2 cellular contexts compared by ENCODE assay signal in the genomic region with DNA sequence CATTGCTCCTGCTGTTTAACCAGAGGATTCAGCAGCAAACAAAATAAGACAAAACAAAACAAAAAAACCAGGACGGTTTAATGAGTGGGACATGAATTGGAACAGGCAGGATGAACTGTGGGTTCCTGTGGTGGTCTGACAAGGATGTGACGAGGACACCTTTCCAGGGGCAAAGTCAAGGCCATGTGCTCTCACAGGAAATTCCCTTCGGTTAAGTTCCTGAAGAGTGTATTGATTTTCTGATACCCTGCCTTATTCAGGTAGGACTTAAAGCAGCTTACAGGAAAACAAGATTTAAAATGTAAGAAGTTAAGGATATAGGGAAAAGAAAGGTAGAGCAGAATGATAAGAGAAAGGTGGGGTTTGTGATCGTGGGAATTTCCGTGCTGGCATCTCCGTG.
TF ChIP-seq lines count a peak whose summit lies in the region.

No MANE protein-coding gene starts in this region.

TF ChIP-seq in IMR-90, 13 proteins besides CTCF, POLR2A, EP300 and RAD21:
- TF ChIP-seq ELK1 (IDR thresholded peaks at IDR 0.05; ENCODE audit: borderline replicate concordance, low read depth, low read length): no peak
- TF ChIP-seq SMC3 (IDR thresholded peaks at IDR 0.05; ENCODE audit: low read depth, low read length): no peak
- TF ChIP-seq BHLHE40 (IDR thresholded peaks at IDR 0.05; ENCODE audit: low read depth, low read length): no peak
- TF ChIP-seq MAZ (IDR thresholded peaks at IDR 0.05; ENCODE audit: borderline replicate concordance, low read depth, low read length): no peak
- TF ChIP-seq USF2 (IDR thresholded peaks at IDR 0.05; ENCODE audit: low read depth, low read length): no peak
- no peak for TF ChIP-seq FOS (IDR thresholded peaks at IDR 0.05; ENCODE audit: low read depth, low read length)
- TF ChIP-seq RCOR1 (IDR thresholded peaks at IDR 0.05; ENCODE audit: insufficient replicate concordance, low read length): no peak
- TF ChIP-seq RFX5 (IDR thresholded peaks at IDR 0.05; ENCODE audit: low read depth, low read length): no peak
- no peak for TF ChIP-seq CEBPB (IDR thresholded peaks at IDR 0.05; ENCODE audit: low read depth, low read length)
- TF ChIP-seq MAFK (IDR thresholded peaks at IDR 0.05; ENCODE audit: low read depth, low read length): no peak
- TF ChIP-seq NFE2L2 (IDR thresholded peaks at IDR 0.05; ENCODE audit: low read depth, low read length): no peak
- TF ChIP-seq CHD1 (IDR thresholded peaks at IDR 0.05; ENCODE audit: low read depth, low read length): no peak
- TF ChIP-seq MXI1 (IDR thresholded peaks at IDR 0.05; ENCODE audit: borderline replicate concordance, low read depth, low read length): no peak

TF ChIP-seq in HepG2, 621 proteins besides CTCF, POLR2A, EP300 and RAD21 (continues in another document):
- no peak for TF ChIP-seq CREB1 (IDR thresholded peaks at IDR 0.05)
- 0 out of 2 replicates have a peak, but pooled peaks have one; percentile 32 for TF ChIP-seq CREB1 (CRISPR knock-in tag; IDR thresholded peaks at IDR 0.05)
- no peak; the same call in 1 of the 2 replicates for TF ChIP-seq ZNF788 (CRISPR knock-in tag; IDR thresholded peaks at IDR 0.05; ENCODE audit: borderline replicate concordance)
- TF ChIP-seq ZNF256 (CRISPR knock-in tag; conservative IDR thresholded peaks at IDR 0.05): no peak
- peak; percentile 95 for TF ChIP-seq BCL6 (CRISPR knock-in tag; IDR thresholded peaks at IDR 0.05)
- TF ChIP-seq, protein P1, sequence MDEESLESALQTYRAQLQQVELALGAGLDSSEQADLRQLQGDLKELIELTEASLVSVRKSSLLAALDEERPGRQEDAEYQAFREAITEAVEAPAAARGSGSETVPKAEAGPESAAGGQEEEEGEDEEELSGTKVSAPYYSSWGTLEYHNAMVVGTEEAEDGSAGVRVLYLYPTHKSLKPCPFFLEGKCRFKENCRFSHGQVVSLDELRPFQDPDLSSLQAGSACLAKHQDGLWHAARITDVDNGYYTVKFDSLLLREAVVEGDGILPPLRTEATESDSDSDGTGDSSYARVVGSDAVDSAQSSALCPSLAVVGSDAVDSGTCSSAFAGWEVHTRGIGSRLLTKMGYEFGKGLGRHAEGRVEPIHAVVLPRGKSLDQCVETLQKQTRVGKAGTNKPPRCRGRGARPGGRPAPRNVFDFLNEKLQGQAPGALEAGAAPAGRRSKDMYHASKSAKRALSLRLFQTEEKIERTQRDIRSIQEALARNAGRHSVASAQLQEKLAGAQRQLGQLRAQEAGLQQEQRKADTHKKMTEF (CRISPR knock-in tag; IDR thresholded peaks at IDR 0.05): 0 out of 2 replicates have a peak, but pooled peaks have one; percentile 25
- TF ChIP-seq IRF2 (CRISPR knock-in tag; IDR thresholded peaks at IDR 0.05): 0 out of 2 replicates have a peak, but pooled peaks have one; percentile 20
- 0 out of 2 replicates have a peak, but pooled peaks have one; percentile 20 for TF ChIP-seq MAX (IDR thresholded peaks at IDR 0.05)
- TF ChIP-seq SKI (IDR thresholded peaks at IDR 0.05; ENCODE audit: partially characterized antibody): peak; percentile 26
- TF ChIP-seq NFKBIZ (CRISPR knock-in tag; IDR thresholded peaks at IDR 0.05): no peak
- peak; percentile 18; the same call in 1 of the 2 replicates for TF ChIP-seq TBX2 (CRISPR knock-in tag; IDR thresholded peaks at IDR 0.05; ENCODE audit: borderline replicate concordance)
- TF ChIP-seq RBFOX2 (IDR thresholded peaks at IDR 0.05; ENCODE audit: low read depth, low read length): no peak
- TF ChIP-seq RXRB (CRISPR knock-in tag; IDR thresholded peaks at IDR 0.05; ENCODE audit: borderline replicate concordance): peak; percentile 33; the same call in 1 of the 2 replicates
- TF ChIP-seq ONECUT2 (CRISPR knock-in tag; IDR thresholded peaks at IDR 0.05): peak; percentile 84
- TF ChIP-seq ZNF251 (CRISPR knock-in tag; IDR thresholded peaks at IDR 0.05): no peak
- no peak for TF ChIP-seq ZNF101 (CRISPR knock-in tag; IDR thresholded peaks at IDR 0.05; ENCODE audit: borderline replicate concordance, low read depth)
- TF ChIP-seq, protein P2, sequence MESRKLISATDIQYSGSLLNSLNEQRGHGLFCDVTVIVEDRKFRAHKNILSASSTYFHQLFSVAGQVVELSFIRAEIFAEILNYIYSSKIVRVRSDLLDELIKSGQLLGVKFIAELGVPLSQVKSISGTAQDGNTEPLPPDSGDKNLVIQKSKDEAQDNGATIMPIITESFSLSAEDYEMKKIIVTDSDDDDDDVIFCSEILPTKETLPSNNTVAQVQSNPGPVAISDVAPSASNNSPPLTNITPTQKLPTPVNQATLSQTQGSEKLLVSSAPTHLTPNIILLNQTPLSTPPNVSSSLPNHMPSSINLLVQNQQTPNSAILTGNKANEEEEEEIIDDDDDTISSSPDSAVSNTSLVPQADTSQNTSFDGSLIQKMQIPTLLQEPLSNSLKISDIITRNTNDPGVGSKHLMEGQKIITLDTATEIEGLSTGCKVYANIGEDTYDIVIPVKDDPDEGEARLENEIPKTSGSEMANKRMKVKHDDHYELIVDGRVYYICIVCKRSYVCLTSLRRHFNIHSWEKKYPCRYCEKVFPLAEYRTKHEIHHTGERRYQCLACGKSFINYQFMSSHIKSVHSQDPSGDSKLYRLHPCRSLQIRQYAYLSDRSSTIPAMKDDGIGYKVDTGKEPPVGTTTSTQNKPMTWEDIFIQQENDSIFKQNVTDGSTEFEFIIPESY (CRISPR knock-in tag; IDR thresholded peaks at IDR 0.05): no peak
- no peak for TF ChIP-seq KDM6A (CRISPR knock-in tag; IDR thresholded peaks at IDR 0.05; ENCODE audit: low read depth)
- no peak for TF ChIP-seq RORA (CRISPR knock-in tag; IDR thresholded peaks at IDR 0.05)
- TF ChIP-seq ELF3 (CRISPR knock-in tag; IDR thresholded peaks at IDR 0.05): 0 out of 2 replicates have a peak, but pooled peaks have one; percentile 28
- no peak for TF ChIP-seq ZSCAN5A (CRISPR knock-in tag; IDR thresholded peaks at IDR 0.05; ENCODE audit: borderline replicate concordance)
- TF ChIP-seq ZNF468 (CRISPR knock-in tag; IDR thresholded peaks at IDR 0.05): no peak
- TF ChIP-seq GATAD2A (CRISPR knock-in tag; IDR thresholded peaks at IDR 0.05): 0 out of 2 replicates have a peak, but pooled peaks have one; percentile 21
- peak; percentile 72 for TF ChIP-seq ZBTB7B (CRISPR knock-in tag; IDR thresholded peaks at IDR 0.05)
- no peak for TF ChIP-seq NR1H2 (CRISPR knock-in tag; IDR thresholded peaks at IDR 0.05; ENCODE audit: borderline replicate concordance, low read depth)
- TF ChIP-seq MIXL1 (CRISPR knock-in tag; IDR thresholded peaks at IDR 0.05): 0 out of 2 replicates have a peak, but pooled peaks have one; percentile 23
- TF ChIP-seq GLMP (CRISPR knock-in tag; IDR thresholded peaks at IDR 0.05; ENCODE audit: borderline replicate concordance): no peak
- peak; percentile 20 for TF ChIP-seq TEAD3 (CRISPR knock-in tag; optimal IDR thresholded peaks at IDR 0.05; ENCODE audit: borderline replicate concordance)
- TF ChIP-seq ZNF724P (CRISPR knock-in tag; IDR thresholded peaks at IDR 0.05; ENCODE audit: borderline replicate concordance): no peak
- TF ChIP-seq, protein P3, sequence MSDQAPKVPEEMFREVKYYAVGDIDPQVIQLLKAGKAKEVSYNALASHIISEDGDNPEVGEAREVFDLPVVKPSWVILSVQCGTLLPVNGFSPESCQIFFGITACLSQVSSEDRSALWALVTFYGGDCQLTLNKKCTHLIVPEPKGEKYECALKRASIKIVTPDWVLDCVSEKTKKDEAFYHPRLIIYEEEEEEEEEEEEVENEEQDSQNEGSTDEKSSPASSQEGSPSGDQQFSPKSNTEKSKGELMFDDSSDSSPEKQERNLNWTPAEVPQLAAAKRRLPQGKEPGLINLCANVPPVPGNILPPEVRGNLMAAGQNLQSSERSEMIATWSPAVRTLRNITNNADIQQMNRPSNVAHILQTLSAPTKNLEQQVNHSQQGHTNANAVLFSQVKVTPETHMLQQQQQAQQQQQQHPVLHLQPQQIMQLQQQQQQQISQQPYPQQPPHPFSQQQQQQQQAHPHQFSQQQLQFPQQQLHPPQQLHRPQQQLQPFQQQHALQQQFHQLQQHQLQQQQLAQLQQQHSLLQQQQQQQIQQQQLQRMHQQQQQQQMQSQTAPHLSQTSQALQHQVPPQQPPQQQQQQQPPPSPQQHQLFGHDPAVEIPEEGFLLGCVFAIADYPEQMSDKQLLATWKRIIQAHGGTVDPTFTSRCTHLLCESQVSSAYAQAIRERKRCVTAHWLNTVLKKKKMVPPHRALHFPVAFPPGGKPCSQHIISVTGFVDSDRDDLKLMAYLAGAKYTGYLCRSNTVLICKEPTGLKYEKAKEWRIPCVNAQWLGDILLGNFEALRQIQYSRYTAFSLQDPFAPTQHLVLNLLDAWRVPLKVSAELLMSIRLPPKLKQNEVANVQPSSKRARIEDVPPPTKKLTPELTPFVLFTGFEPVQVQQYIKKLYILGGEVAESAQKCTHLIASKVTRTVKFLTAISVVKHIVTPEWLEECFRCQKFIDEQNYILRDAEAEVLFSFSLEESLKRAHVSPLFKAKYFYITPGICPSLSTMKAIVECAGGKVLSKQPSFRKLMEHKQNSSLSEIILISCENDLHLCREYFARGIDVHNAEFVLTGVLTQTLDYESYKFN (CRISPR knock-in tag; conservative IDR thresholded peaks at IDR 0.05): peak; percentile 71
- TF ChIP-seq ZNF274 (CRISPR knock-in tag; IDR thresholded peaks at IDR 0.05): no peak
- no peak for TF ChIP-seq ZNF205 (CRISPR knock-in tag; IDR thresholded peaks at IDR 0.05)
- no peak for TF ChIP-seq YY1 (IDR thresholded peaks at IDR 0.05; ENCODE audit: insufficient read depth, insufficient replicate concordance, low read depth, low read length)
- TF ChIP-seq ZNF740 (CRISPR knock-in tag; IDR thresholded peaks at IDR 0.05): no peak
- TF ChIP-seq, protein P4, sequence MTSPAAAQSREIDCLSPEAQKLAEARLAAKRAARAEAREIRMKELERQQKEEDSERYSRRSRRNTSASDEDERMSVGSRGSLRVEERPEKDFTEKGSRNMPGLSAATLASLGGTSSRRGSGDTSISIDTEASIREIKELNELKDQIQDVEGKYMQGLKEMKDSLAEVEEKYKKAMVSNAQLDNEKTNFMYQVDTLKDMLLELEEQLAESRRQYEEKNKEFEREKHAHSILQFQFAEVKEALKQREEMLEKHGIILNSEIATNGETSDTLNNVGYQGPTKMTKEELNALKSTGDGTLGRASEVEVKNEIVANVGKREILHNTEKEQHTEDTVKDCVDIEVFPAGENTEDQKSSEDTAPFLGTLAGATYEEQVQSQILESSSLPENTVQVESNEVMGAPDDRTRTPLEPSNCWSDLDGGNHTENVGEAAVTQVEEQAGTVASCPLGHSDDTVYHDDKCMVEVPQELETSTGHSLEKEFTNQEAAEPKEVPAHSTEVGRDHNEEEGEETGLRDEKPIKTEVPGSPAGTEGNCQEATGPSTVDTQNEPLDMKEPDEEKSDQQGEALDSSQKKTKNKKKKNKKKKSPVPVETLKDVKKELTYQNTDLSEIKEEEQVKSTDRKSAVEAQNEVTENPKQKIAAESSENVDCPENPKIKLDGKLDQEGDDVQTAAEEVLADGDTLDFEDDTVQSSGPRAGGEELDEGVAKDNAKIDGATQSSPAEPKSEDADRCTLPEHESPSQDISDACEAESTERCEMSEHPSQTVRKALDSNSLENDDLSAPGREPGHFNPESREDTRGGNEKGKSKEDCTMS (CRISPR knock-in tag; conservative IDR thresholded peaks at IDR 0.05): no peak
- TF ChIP-seq ATF1 (CRISPR knock-in tag; IDR thresholded peaks at IDR 0.05): 0 out of 2 replicates have a peak, but pooled peaks have one; percentile 25
- TF ChIP-seq ATF7-NPFF (CRISPR knock-in tag; IDR thresholded peaks at IDR 0.05; ENCODE audit: low read depth): no peak
- peak; percentile 23; the same call in 1 of the 2 replicates for TF ChIP-seq ETV5 (CRISPR knock-in tag; IDR thresholded peaks at IDR 0.05; ENCODE audit: borderline replicate concordance)
- TF ChIP-seq MIER2 (CRISPR knock-in tag; IDR thresholded peaks at IDR 0.05): no peak
- TF ChIP-seq RARA (CRISPR knock-in tag; IDR thresholded peaks at IDR 0.05): peak; percentile 80
- no peak for TF ChIP-seq GABPA (IDR thresholded peaks at IDR 0.05; ENCODE audit: low read depth, low read length)
- peak; percentile 39; the same call in 1 of the 2 replicates for TF ChIP-seq GABPA (CRISPR knock-in tag; IDR thresholded peaks at IDR 0.05; ENCODE audit: low read depth)
- no peak for TF ChIP-seq USF2 (IDR thresholded peaks at IDR 0.05; ENCODE audit: low read depth, low read length)
- no peak for TF ChIP-seq USF2 (CRISPR knock-in tag; IDR thresholded peaks at IDR 0.05; ENCODE audit: borderline replicate concordance)
